Comparison of ENCODE assay signal across 8 cellular contexts in genomic region chr3:196432137-196432879, GRCh38.
DNase-seq lines count a peak whose midpoint lies in the region; ATAC-seq lines count a peak whose summit lies in the region.

UBXN7 (minus strand) TSS chr3:196432427; CDS start chr3:196432399, 28 bp downstream.

- H3K9me3 ChIP-seq in BLaER1 treated with 17β-estradiol and CSF1 and Interleukin-3, amounts not matched to agents 10 nM and 100 nM (replicated peaks in 1 of 11), result no peaks in the 10 kb centered on the region

- DNase-seq in NCI-H748 (lab: John Stamatoyannopoulos, UW; ENCODE audit: unreplicated experiment) (peak; percentile 90), dedifferentiated amniotic fluid mesenchymal stem cell (ENCODE audit: extremely low spot score) (peak; percentile 91), left kidney (ENCODE audit: low read depth, low spot score) (peak; percentile 98)
- peak; percentile 96 for DNase-seq in activated CD4-positive, alpha-beta T cell treated with anti-CD3 and anti-CD28 coated beads, Interleukin-2, amount 50 U/mL, for 1 hour
- DNase-seq in stimulated activated CD4-positive, alpha-beta T cell treated with anti-CD3 and anti-CD28 coated beads, Interleukin-1b, Interleukin-23, amount 100 ng/mL, for 48 hours, result peak; percentile 96

- peaks cover 9 to 25% (median 16%) of the 10 kb centered on the region in 11 experiments for H3K36me3 ChIP-seq in BLaER1 treated with 17β-estradiol and CSF1 and Interleukin-3, amounts not matched to agents 10 nM and 100 nM

- peak within 1 kb of the TSS; percentile 93 to 97 (median 95) for H3K9ac ChIP-seq in BLaER1 treated with 17β-estradiol and CSF1 and Interleukin-3, amounts not matched to agents 10 nM and 100 nM

- H3K4me2 ChIP-seq in BLaER1 treated with 17β-estradiol and CSF1 and Interleukin-3, amounts not matched to agents 10 nM and 100 nM, result peak within 1 kb of the TSS; percentile 78 to 92 (median 88)

- peak within 1 kb of the TSS; percentile 81 to 97 (median 90) for H3K27ac ChIP-seq in BLaER1 treated with 17β-estradiol and CSF1 and Interleukin-3, amounts not matched to agents 10 nM and 100 nM

- H3K4me3 ChIP-seq in BLaER1 treated with 17β-estradiol and CSF1 and Interleukin-3, amounts not matched to agents 10 nM and 100 nM, result peak within 1 kb of the TSS; percentile 88 to 100 (median 98)

- H3K4me1 ChIP-seq in BLaER1 treated with 17β-estradiol and CSF1 and Interleukin-3, amounts not matched to agents 10 nM and 100 nM, result peaks cover 22 to 26% (median 24%) of the 10 kb centered on the region in 10 experiments

- ATAC-seq in GM19351 (IDR thresholded peaks at IDR 0.05; ENCODE audit: unreplicated experiment) (peak; percentile 78), HG03520 (IDR thresholded peaks at IDR 0.05; ENCODE audit: unreplicated experiment) (peak; percentile 72)

- peaks cover 32 to 46% (median 39%) of the 10 kb centered on the region in 11 experiments; a peak in 21 of 22 replicates for H4K20me1 ChIP-seq in BLaER1 treated with 17β-estradiol and CSF1 and Interleukin-3, amounts not matched to agents 10 nM and 100 nM

- H3K27me3 ChIP-seq in BLaER1 treated with 17β-estradiol and CSF1 and Interleukin-3, amounts not matched to agents 10 nM and 100 nM, result no peaks in the 10 kb centered on the region

Comparison
In these comparisons a context has a peak if more than half of its experiments do, and no peak if none do; other contexts are left out.
1. Peak in every context shown above with its lines: DNase-seq, ATAC-seq, H3K4me3 ChIP-seq and H3K27ac ChIP-seq.